Comparison of ENCODE assay signal across 26 cellular contexts in the genomic region with DNA sequence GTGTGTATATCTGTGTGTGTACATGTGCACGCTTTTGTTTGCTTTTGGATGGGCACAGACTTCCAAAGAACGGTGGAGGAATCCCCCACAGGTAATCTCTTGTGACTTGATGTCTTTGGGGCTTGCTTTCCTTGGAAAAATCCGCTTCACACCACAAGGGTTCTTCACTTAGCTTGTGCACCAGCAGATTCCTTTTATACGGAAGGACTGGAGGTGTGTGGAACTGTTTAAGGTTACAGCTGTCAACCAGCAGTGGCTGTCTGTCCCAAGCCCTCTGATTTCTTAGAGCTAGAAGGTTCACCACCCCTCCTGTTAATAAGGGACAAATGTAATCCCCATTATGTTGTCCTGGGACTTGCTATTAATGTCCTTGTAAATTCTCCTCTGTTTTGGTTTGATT.
"Had no signal": no experiment of that assay in that cellular context is flagged by ENCODE, and none has a peak within 500 bp of the region (broad histone marks: within the 10 kb centered on the region; RNA-seq: fewer than 3 reads in every experiment).

No MANE protein-coding gene starts in this region.

- H3K4me3 ChIP-seq: esophagus muscularis mucosa, heart left ventricle, neural progenitor cell, skin epidermis had no signal

- H3K4me1 Mint-ChIP-seq: activated T-helper 17 cell treated with anti-CD3 and anti-CD28 coated beads, Interleukin-2, amount 50 U/mL, for 72 hours had no signal

- H3K27me3 ChIP-seq: esophagus muscularis mucosa, foreskin keratinocyte, heart left ventricle, neural progenitor cell had no signal

- FAIRE-seq: colon, TTC549 had no signal

- H3K4me2 ChIP-seq: neural progenitor cell had no signal

- H3K36me3 ChIP-seq: neural progenitor cell, WERI-Rb-1 had no signal

- H2AFZ ChIP-seq: neural progenitor cell had no signal

- H3K27me3 Mint-ChIP-seq: activated T-cell treated with anti-CD3 and anti-CD28 coated beads, Interleukin-2, amount 50 U/mL, for 24 hours; activated T-helper 17 cell treated with anti-CD3 and anti-CD28 coated beads, Interleukin-2, amount 50 U/mL, for 72 hours; naive thymus-derived CD8-positive, alpha-beta T cell; stimulated activated naive CD8-positive, alpha-beta T cell treated with anti-CD3 and anti-CD28 coated beads, Interleukin-15, Interleukin-2, amounts not matched to agents 100 ng/mL and 50 ng/mL, for 24 hours had no signal

- H3K9ac ChIP-seq: neural progenitor cell had no signal

- H3K4me1 ChIP-seq: foreskin keratinocyte, neural progenitor cell had no signal

- H3K9me3 ChIP-seq: esophagus muscularis mucosa had no signal

- H3K27ac Mint-ChIP-seq: activated T-cell treated with anti-CD3 and anti-CD28 coated beads, Interleukin-2, amount 50 U/mL, for 24 hours; activated T-helper 17 cell treated with anti-CD3 and anti-CD28 coated beads, Interleukin-2, amount 50 U/mL, for 72 hours; neural progenitor cell; stimulated activated naive CD8-positive, alpha-beta T cell treated with anti-CD3 and anti-CD28 coated beads, Interleukin-15, Interleukin-2, amounts not matched to agents 100 ng/mL and 50 ng/mL, for 24 hours had no signal

- H3K4me3 Mint-ChIP-seq: activated T-cell treated with anti-CD3 and anti-CD28 coated beads, Interleukin-2, amount 50 U/mL, for 24 hours; activated T-helper 17 cell treated with anti-CD3 and anti-CD28 coated beads, Interleukin-2, amount 50 U/mL, for 72 hours; naive thymus-derived CD8-positive, alpha-beta T cell; neural progenitor cell; stimulated activated naive CD8-positive, alpha-beta T cell treated with anti-CD3 and anti-CD28 coated beads, Interleukin-15, Interleukin-2, amounts not matched to agents 100 ng/mL and 50 ng/mL, for 24 hours had no signal

- H3K27ac ChIP-seq: foreskin keratinocyte, heart left ventricle, neural progenitor cell, skin epidermis, WERI-Rb-1 had no signal

- DNase-seq: activated CD4-positive, alpha-beta T cell treated with anti-CD3 and anti-CD28 coated beads for 48 hours; activated CD4-positive, alpha-beta T cell treated with anti-CD3 and anti-CD28 coated beads, Interleukin-2, amount 50 U/mL, for 48 hours; activated CD8-positive, alpha-beta memory T cell treated with anti-CD3 and anti-CD28 coated beads, Interleukin-2, amount 50 U/mL, for 48 hours; activated gamma-delta T cell treated with Interleukin-2 at 50 U/mL for 16 hours; activated naive CD4-positive, alpha-beta T cell treated with anti-CD3 and anti-CD28 coated beads, Interleukin-2, amount 50 U/mL, for 16 hours; activated T-cell treated with anti-CD3 and anti-CD28 coated beads, Interleukin-2, amount 50 U/mL, for 24 hours; amygdala; dermis blood vessel endothelial cell; effector CD4-positive, alpha-beta T cell; foreskin keratinocyte; heart left ventricle; naive thymus-derived CD8-positive, alpha-beta T cell; retina; stimulated activated CD4-positive, alpha-beta T cell treated with anti-CD3 and anti-CD28 coated beads, Interleukin-12 subunit alpha, Interleukin-12 subunit beta, amount 100 ng/mL, for 4 hours; stimulated activated CD4-positive, alpha-beta T cell treated with anti-CD3 and anti-CD28 coated beads, Interleukin-4, amount 100 ng/mL, for 1 hour; substantia nigra; WERI-Rb-1 had no signal

- ATAC-seq: activated CD4-positive, CD25-positive, alpha-beta regulatory T cell treated with anti-CD3 and anti-CD28 coated beads, Interleukin-2, amount 50 U/mL, for 24 hours; activated T-helper 17 cell treated with anti-CD3 and anti-CD28 coated beads, Interleukin-2, amount 50 U/mL, for 72 hours; foreskin keratinocyte; heart left ventricle; naive thymus-derived CD8-positive, alpha-beta T cell; sciatic nerve had no signal
